ENCODE assay signal across 2 cellular contexts in genomic region chr1:169062152-169062551, GRCh38.
TF ChIP-seq lines count a peak whose summit lies in the region.

No MANE protein-coding gene starts in this region.

TF ChIP-seq in HepG2, 621 proteins besides CTCF, POLR2A, EP300 and RAD21:
- TF ChIP-seq SRY (CRISPR knock-in tag; IDR thresholded peaks at IDR 0.05) (no peak), ZNF770 (CRISPR knock-in tag; IDR thresholded peaks at IDR 0.05) (no peak), ZNF331 (CRISPR knock-in tag; IDR thresholded peaks at IDR 0.05) (peak; percentile 99), NKX3-1 (CRISPR knock-in tag; IDR thresholded peaks at IDR 0.05) (no peak), ZNF124 (CRISPR knock-in tag; IDR thresholded peaks at IDR 0.05) (no peak)

TF ChIP-seq in K562, 482 proteins besides CTCF, POLR2A, EP300 and RAD21:
- TF ChIP-seq ZBTB11 (CRISPR knock-in tag; IDR thresholded peaks at IDR 0.05) (no peak), ZNF274 (IDR thresholded peaks at IDR 0.05; ENCODE audit: borderline replicate concordance, low read depth, low read length) (no peak), ESRRB (CRISPR knock-in tag; IDR thresholded peaks at IDR 0.05; ENCODE audit: borderline replicate concordance) (no peak), PHF21A (IDR thresholded peaks at IDR 0.05; ENCODE audit: borderline replicate concordance, low read depth) (no peak), ELF4 (CRISPR knock-in tag; IDR thresholded peaks at IDR 0.05) (no peak), FOXP4 (CRISPR knock-in tag; IDR thresholded peaks at IDR 0.05; ENCODE audit: borderline replicate concordance) (no peak), ARNT (IDR thresholded peaks at IDR 0.05) (no peak)
